ENCODE assay signal across 1 cellular context in the genomic region with DNA sequence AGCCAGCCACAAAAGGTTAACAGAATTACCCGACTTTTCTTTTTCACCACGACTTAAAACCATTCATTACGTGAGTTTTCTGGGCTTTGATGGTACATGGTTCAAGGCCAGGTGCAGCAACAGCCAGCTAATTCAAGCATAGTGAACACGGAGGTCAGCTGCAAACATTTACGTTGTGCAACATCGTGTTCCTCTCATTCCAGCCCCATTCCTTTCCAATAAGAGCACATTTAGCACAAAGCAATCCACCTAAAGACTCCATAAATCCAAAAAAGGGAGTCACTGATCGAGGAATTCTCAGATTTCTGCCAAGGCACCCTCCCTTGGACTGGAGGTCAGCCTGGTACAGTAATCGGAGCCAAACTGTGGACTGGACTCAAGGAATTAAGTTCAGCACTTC.
TF ChIP-seq lines count a peak whose summit lies in the region.

No MANE protein-coding gene starts in this region.

TF ChIP-seq in endothelial cell of umbilical vein, 7 proteins besides CTCF, POLR2A, EP300 and RAD21:
- TF ChIP-seq GATA2 (IDR thresholded peaks at IDR 0.05; ENCODE audit: insufficient read depth, insufficient read length, low read depth, low read length) (no peak), MYC (IDR thresholded peaks at IDR 0.05; ENCODE audit: low read depth, low read length) (no peak)
